15 cellular contexts compared by ENCODE assay signal in genomic region chr18:23627964-23628363, GRCh38. TPM values are rescaled to one million over a fixed set of nuclear protein-coding genes. Genes with fewer than 3 reads are reported as not detected.
"Had no signal": no experiment of that assay in that cellular context is flagged by ENCODE, and none has a peak within 500 bp of the region (broad histone marks: within the 10 kb centered on the region; RNA-seq: fewer than 3 reads in every experiment).

No MANE protein-coding gene starts in this region.

- H3K36me3 ChIP-seq: right atrium auricular region had no signal

- FAIRE-seq: colon had no signal

- H3K4me1 ChIP-seq: right atrium auricular region had no signal

- H3K4me2 ChIP-seq: smooth muscle cell had no signal

- DNase-seq: activated CD4-positive, alpha-beta T cell treated with anti-CD3 and anti-CD28 coated beads, Interleukin-2, amount 50 U/mL, for 48 hours; activated naive CD4-positive, alpha-beta T cell treated with Interleukin-2 at 50 U/mL for 16 hours; activated T-cell treated with anti-CD3 and anti-CD28 coated beads for 4 hours; anterior cingulate cortex; central memory CD4-positive, alpha-beta T cell; dorsolateral prefrontal cortex; hippocampal formation; islet precursor cell; left colon; naive B cell; stimulated activated CD4-positive, alpha-beta T cell treated with anti-CD3 and anti-CD28 coated beads, Interleukin-4, amount 100 ng/mL, for 1 hour had no signal

- H3K27ac ChIP-seq: dorsolateral prefrontal cortex, foreskin keratinocyte, right atrium auricular region had no signal

- H3K27me3 ChIP-seq: dorsolateral prefrontal cortex, foreskin keratinocyte, right atrium auricular region had no signal

- H3K4me3 ChIP-seq: dorsolateral prefrontal cortex, right atrium auricular region, smooth muscle cell had no signal

- H3K9me3 ChIP-seq: right atrium auricular region had no signal

RNA-seq across cellular contexts. Expression of gene ANKRD29, which starts 34.7 kb away (rescaled TPM):
- polyA plus RNA-seq: smooth muscle cell had no signal
